Comparison of ENCODE assay signal across 8 cellular contexts in genomic region chr2:229922449-229923386, GRCh38. TPM values are rescaled to one million over a fixed set of nuclear protein-coding genes. Genes with fewer than 3 reads are reported as not detected.
DNase-seq lines count a peak whose midpoint lies in the region; ATAC-seq, FAIRE-seq and TF ChIP-seq lines count a peak whose summit lies in the region.

A gene with protein sequence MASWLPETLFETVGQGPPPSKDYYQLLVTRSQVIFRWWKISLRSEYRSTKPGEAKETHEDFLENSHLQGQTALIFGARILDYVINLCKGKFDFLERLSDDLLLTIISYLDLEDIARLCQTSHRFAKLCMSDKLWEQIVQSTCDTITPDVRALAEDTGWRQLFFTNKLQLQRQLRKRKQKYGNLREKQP (plus strand): TSS chr2:229922503. CDS start chr2:229922514, 11 bp downstream.

- no peak for FAIRE-seq in pancreas (lab: Jason Lieb, UNC)

- H3K36me3 ChIP-seq in HUES48 (ENCODE audit: control insufficient read depth, insufficient read depth, low read length) (peaks cover 11% of the 10 kb centered on the region), PC-3 (ENCODE audit: low read depth, low read length) (peaks cover 12% of the 10 kb centered on the region; the same call in 1 of the 2 replicates), pancreas (no peaks in the 10 kb centered on the region), tibial nerve (peaks cover 0 to 4% (median 0%) of the 10 kb centered on the region in 3 donors)

- POLR2A ChIA-PET in PC-3 (lab: Charles Lee; ENCODE audit: unreplicated experiment), result no interaction called here

- peaks cover 17% of the 10 kb centered on the region for H4K20me1 ChIP-seq in PC-3 (ENCODE audit: low read length)

- H3K9ac ChIP-seq in HUES48 (ENCODE audit: low read depth, low read length) (peak within 1 kb of the TSS; percentile 61), PC-3 (ENCODE audit: low read length) (peak within 1 kb of the TSS; percentile 90)

- H3K9me2 ChIP-seq in PC-3 (replicated peaks; ENCODE audit: low read length), result no peaks in the 10 kb centered on the region

- no peak for TF ChIP-seq POLR2A in tibial nerve (IDR thresholded peaks at IDR 0.05)

- 0 to 1% methylated on average over 61 of the region's 61 CpGs for WGBS in pancreas, 2 donors
- WGBS in tibial nerve, 2 donors, result 1% methylated on average over 35 to 53 of the region's 61 CpGs

- TSS peak; percentile 54 for BruUV-seq in PC-3 (replicated peaks; lab: Mats Ljungman, UMichigan)

- no peak for TF ChIP-seq EP300 in tibial nerve (IDR thresholded peaks at IDR 0.05)

- H3K79me2 ChIP-seq in PC-3 (ENCODE audit: low read length), result peaks cover 54% of the 10 kb centered on the region

- DNase-seq in DMS153 (lab: John Stamatoyannopoulos, UW) (peak; percentile 84), PC-3 (peak; percentile 71), activated gamma-delta T cell treated with Interleukin-2 at 50 U/mL for 16 hours (peak; percentile 88), germinal center (ENCODE audit: low spot score) (peak; percentile 47), pancreas (peak; percentile 49 to 91 (median 88)), tibial nerve (ENCODE audit: low spot score in 2 of 2) (peak; percentile 71 to 88)

- H3K27ac ChIP-seq in HUES48 (ENCODE audit: low read depth, low read length), result peak within 1 kb of the TSS; percentile 98
- H3K27ac ChIP-seq in PC-3 (ENCODE audit: low read length), result peak within 1 kb of the TSS; percentile 86
- peak within 1 kb of the TSS; percentile 92 to 95 (median 94) for H3K27ac ChIP-seq in pancreas
- peak within 1 kb of the TSS; percentile 94 to 99 (median 95) for H3K27ac ChIP-seq in tibial nerve

- intact Hi-C loops in PC-3 (cut with micrococcal nuclease) (loop anchor here (5.0 kb wide), 1 partner anchor 140 kb away; no protein-coding TSS in a partner anchor), pancreas (cut with DNase I) (no loop called here)

- peak within 1 kb of the TSS; percentile 98 for H3K4me2 ChIP-seq in PC-3 (ENCODE audit: low read length)

- H3K4me1 ChIP-seq in HUES48 (ENCODE audit: control insufficient read depth, insufficient read depth, low read length) (no peaks in the 10 kb centered on the region), PC-3 (ENCODE audit: insufficient read depth, low read length) (peaks cover 26% of the 10 kb centered on the region), pancreas (peaks cover 0 to 5% (median 3%) of the 10 kb centered on the region in 3 donors), tibial nerve (peaks cover 0 to 33% (median 18%) of the 10 kb centered on the region in 4 donors)

- CTCF ChIA-PET in PC-3 (lab: Charles Lee), result no interaction called here

- peak within 1 kb of the TSS; percentile 91 for H2AFZ ChIP-seq in PC-3 (ENCODE audit: low read length)

- H3K9me3 ChIP-seq in HUES48 (ENCODE audit: control insufficient read depth, insufficient read depth, low read length) (no peaks in the 10 kb centered on the region), PC-3 (ENCODE audit: low read length) (no peaks in the 10 kb centered on the region), pancreas (no peaks in the 10 kb centered on the region), tibial nerve (no peaks in the 10 kb centered on the region)

- ATAC-seq in GM21447 (IDR thresholded peaks at IDR 0.05; ENCODE audit: unreplicated experiment) (peak; percentile 62), PC-3 (peak; percentile 62), pancreas (peak; percentile 75 to 90 (median 82))

- TF ChIP-seq CTCF in PC-3 (conservative IDR thresholded peaks at IDR 0.05; ENCODE audit: low read depth, low read length) (no peak), pancreas (IDR thresholded peaks at IDR 0.05) (no peak), tibial nerve (IDR thresholded peaks at IDR 0.05) (no peak)

- peak within 1 kb of the TSS; percentile 86 for H3K4me3 ChIP-seq in HUES48 (ENCODE audit: low read depth, low read length)
- H3K4me3 ChIP-seq in PC-3 (ENCODE audit: low read length), result peak within 1 kb of the TSS; percentile 98
- peak within 1 kb of the TSS; percentile 55 to 96 (median 68) for H3K4me3 ChIP-seq in pancreas
- H3K4me3 ChIP-seq in tibial nerve, result peak within 1 kb of the TSS; percentile 69 to 97 (median 96)

- H3K27me3 ChIP-seq in HUES48 (ENCODE audit: control insufficient read depth, insufficient read depth, low read length) (no peaks in the 10 kb centered on the region), PC-3 (ENCODE audit: low read length) (no peaks in the 10 kb centered on the region), pancreas (no peaks in the 10 kb centered on the region), tibial nerve (no peaks in the 10 kb centered on the region)

- H3F3A ChIP-seq in PC-3 (ENCODE audit: low read length, unreplicated experiment), result peaks cover 7% of the 10 kb centered on the region

RNA-seq across cellular contexts. Expression of the gene that starts here (rescaled TPM):
- 3.6 and 4.3 TPM in 2 replicates for total RNA-seq in PC-3 (2014; rRNA removed)
- total RNA-seq in pancreas, result 1 to 10 TPM; 1.0 to 1.8 (median 1.2) TPM
- 1 to 10 TPM in 1 of 2 donors, under 1 TPM in 1; 0.84 to 1.6 TPM for polyA plus RNA-seq in pancreas
- total RNA-seq in tibial nerve, result 1 to 10 TPM; 2.7 to 7.3 (median 4.2) TPM

Comparison
In these comparisons a context has a peak if more than half of its experiments do, and no peak if none do; other contexts are left out.
1. Peak in every context shown above with its lines: DNase-seq, ATAC-seq, H3K4me3 ChIP-seq and H3K27ac ChIP-seq.